ENCODE assay signal across 10 cellular contexts in genomic region chr14:38205414-38205813, GRCh38. TPM values are rescaled to one million over a fixed set of nuclear protein-coding genes. Genes with fewer than 3 reads are reported as not detected.
"Had no signal": no experiment of that assay in that cellular context is flagged by ENCODE, and none has a peak within 500 bp of the region (broad histone marks: within the 10 kb centered on the region; RNA-seq: fewer than 3 reads in every experiment).

No MANE protein-coding gene starts in this region.

- ATAC-seq: HepG2, K562 had no signal

- H3K27ac Mint-ChIP-seq: H9 had no signal

- H3K4me3 Mint-ChIP-seq: H9 had no signal

- H3K4me3 ChIP-seq: K562 had no signal

- DNase-seq: GOT3, H9, HCEC 1CT, KG1 had no signal

- FAIRE-seq: H54, HepG2, K562 had no signal

- H3K27ac ChIP-seq: HL-60 had no signal

RNA-seq across cellular contexts. Expression of gene SSTR1, which starts 2.3 kb away (rescaled TPM):
- total RNA-seq: HT1080, K562 had no signal
- polyA plus RNA-seq: K562 had no signal

RNA-seq across cellular contexts. Expression of gene CLEC14A, which starts 50.5 kb away (rescaled TPM):
- total RNA-seq: H9, HepG2, HT1080, K562, LHCN-M2 had no signal
- polyA plus RNA-seq: HepG2, K562 had no signal
